ENCODE assay signal across 34 cellular contexts in genomic region chr13:19252381-19252780, GRCh38.
"Had no signal": no experiment of that assay in that cellular context is flagged by ENCODE, and none has a peak within 500 bp of the region (broad histone marks: within the 10 kb centered on the region; RNA-seq: fewer than 3 reads in every experiment).

No MANE protein-coding gene starts in this region.

- H3K27me3 ChIP-seq: MG63 had no signal

- H3K36me3 ChIP-seq: MG63 had no signal

- H3K9me3 ChIP-seq: MG63 had no signal

- H3K4me3 ChIP-seq: MG63 had no signal

- DNase-seq: Karpas-422, Kasumi-1, MG63, MM.1S, MV-4-11, NCI-H1048, NCI-H1092, NCI-H1092 treated with DMSO at 0.1 percent for 48 hours, NCI-H1105, NCI-H1105 treated with DMSO at 0.1 percent for 48 hours, NCI-H1417, NCI-H1417 treated with DMSO at 0.1 percent for 48 hours, NCI-H1436, NCI-H1436 treated with DMSO at 0.1 percent for 48 hours, NCI-H146, NCI-H1694, NCI-H1694 treated with DMSO at 0.1 percent for 48 hours, NCI-H187, NCI-H187 treated with DMSO at 0.1 percent for 48 hours, NCI-H1930, NCI-H2029, NCI-H2029 treated with DMSO at 0.1 percent for 48 hours, NCI-H2081, NCI-H2081 treated with DMSO at 0.1 percent for 48 hours, NCI-H2107, NCI-H2171, NCI-H2171 treated with DMSO at 0.1 percent for 48 hours, NCI-H2227 treated with DMSO at 0.1 percent for 48 hours, NCI-H226, NCI-H345, NCI-H446, NCI-H446 treated with DMSO at 0.1 percent for 48 hours, NCI-H510A, NCI-H510A treated with DMSO at 0.1 percent for 48 hours had no signal
